In genomic region chr9:132877447-132877817, GRCh38 we compare ENCODE assay signal across 8 cellular contexts. TPM values are rescaled to one million over a fixed set of nuclear protein-coding genes. Genes with fewer than 3 reads are reported as not detected.
DNase-seq lines count a peak whose midpoint lies in the region; ATAC-seq and TF ChIP-seq lines count a peak whose summit lies in the region.

No MANE protein-coding gene starts in this region.

- no peak for TF ChIP-seq POLR2A in heart left ventricle (IDR thresholded peaks at IDR 0.05)
- TF ChIP-seq POLR2A in adrenal gland (IDR thresholded peaks at IDR 0.05): no peak

- 44 to 59% (median 46%) methylated on average over 5 to 14 of the region's 14 CpGs for WGBS in heart left ventricle, 4 donors
- WGBS in urinary bladder: 39% methylated on average over 14 of the region's 14 CpGs
- 50 to 61% (median 53%) methylated on average over 7 to 14 of the region's 14 CpGs for WGBS in adrenal gland, 4 donors

- H3K4me1 Mint-ChIP-seq in MCF 10A (ENCODE audit: insufficient read depth, unreplicated experiment) (peaks cover 4% of the 10 kb centered on the region), mesothelial cell of epicardium (peaks cover 2% of the 10 kb centered on the region)

- H3K4me3 ChIP-seq in heart left ventricle (peak overlapping the region; percentile 75 to 100 (median 95)), urinary bladder (ENCODE audit: low read depth, low read length) (peak overlapping the region; percentile 86), adrenal gland (peak overlapping the region in 2 of 4 donors; percentile 63 to 78)

- H3K27ac Mint-ChIP-seq in MCF 10A (ENCODE audit: low read depth, unreplicated experiment) (peak overlapping the region; percentile 89), mesothelial cell of epicardium (no peak overlapping the region)

- TF ChIP-seq CTCF in heart left ventricle (IDR thresholded peaks at IDR 0.05) (no peak), MCF 10A (IDR thresholded peaks at IDR 0.05; ENCODE audit: unreplicated experiment) (no peak), mesothelial cell of epicardium (IDR thresholded peaks at IDR 0.05; ENCODE audit: unreplicated experiment) (no peak), adrenal gland (IDR thresholded peaks at IDR 0.05) (no peak)

- H3K4me1 ChIP-seq in heart left ventricle (peaks cover 0 to 23% (median 5%) of the 10 kb centered on the region in 12 donors), urinary bladder (ENCODE audit: insufficient read depth) (no peaks in the 10 kb centered on the region), adrenal gland (replicated peaks in 1 of 2) (peaks cover 4 to 8% of the 10 kb centered on the region in 2 donors)

- H3K9me3 Mint-ChIP-seq in MCF 10A (ENCODE audit: unreplicated experiment) (no peaks in the 10 kb centered on the region), mesothelial cell of epicardium (no peaks in the 10 kb centered on the region)

- H3K27ac ChIP-seq in heart left ventricle: peak overlapping the region in 1 of 12 donors; percentile 82
- H3K27ac ChIP-seq in urinary bladder (ENCODE audit: low read depth): no peak overlapping the region
- no peak overlapping the region for H3K27ac ChIP-seq in adrenal gland

- intact Hi-C loops in heart left ventricle (cut with DNase I): loop anchor here in 1 of 10 donors (5.0 kb wide), 1 partner anchor 205 kb away; the partner anchor contains the start of gene GTF3C4
- intact Hi-C loops in Right ventricle myocardium inferior (cut with DNase I): no loop called here
- intact Hi-C loops in MCF 10A (cut with micrococcal nuclease): no loop called here
- intact Hi-C loops in adrenal gland (cut with DNase I): loop anchor here in 1 of 2 donors (10.0 kb wide), 1 partner anchor 203 kb away; the partner anchor contains the start of gene GTF3C4

- CTCF ChIA-PET in MCF 10A (lab: Yijun Ruan, JAX): interaction anchor here (0.6 to 0.7 kb wide), 2 partner anchors 13 to 97 kb away, joined by 3 to 4 read pairs; no protein-coding TSS in a partner anchor

- H3K4me3 Mint-ChIP-seq in MCF 10A (ENCODE audit: unreplicated experiment): peak overlapping the region; percentile 72
- H3K4me3 Mint-ChIP-seq in mesothelial cell of epicardium: peak overlapping the region; percentile 67

- H3K36me3 Mint-ChIP-seq in MCF 10A (ENCODE audit: insufficient read depth, unreplicated experiment) (peaks cover 6% of the 10 kb centered on the region), mesothelial cell of epicardium (no peaks in the 10 kb centered on the region)

- POLR2A ChIA-PET in MCF 10A (lab: Yijun Ruan, JAX): interaction anchor here (1.5 to 3.3 kb wide), 3 partner anchors 9 to 67 kb away, joined by 5 to 15 read pairs (median 6); partner anchors contain the start of gene TSC1

- H3K27me3 ChIP-seq in heart left ventricle: no peaks in the 10 kb centered on the region
- no peaks in the 10 kb centered on the region for H3K27me3 ChIP-seq in adrenal gland

- BruUV-seq in MCF 10A (replicated peaks; lab: Mats Ljungman, UMichigan): no TSS peak

- H3K27me3 Mint-ChIP-seq in MCF 10A (ENCODE audit: insufficient read depth, unreplicated experiment) (no peaks in the 10 kb centered on the region), mesothelial cell of epicardium (ENCODE audit: low read depth) (peaks cover 5% of the 10 kb centered on the region)

- no peaks in the 10 kb centered on the region for H3K36me3 ChIP-seq in heart left ventricle
- H3K36me3 ChIP-seq in urinary bladder (ENCODE audit: insufficient read depth): no peaks in the 10 kb centered on the region
- H3K36me3 ChIP-seq in adrenal gland (replicated peaks in 1 of 2): no peaks in the 10 kb centered on the region

- DNase-seq in heart left ventricle (no peak), Right ventricle myocardium inferior (ENCODE audit: missing footprints) (no peak), MCF 10A (ENCODE audit: unreplicated experiment) (no peak), mesothelial cell of epicardium (ENCODE audit: low spot score in 2 of 2, unreplicated experiment in 2 of 2) (no peak), COLO668 (lab: John Stamatoyannopoulos, UW; ENCODE audit: unreplicated experiment) (no peak), adrenal gland (no peak), NCI-H2171 (lab: John Stamatoyannopoulos, UW) (no peak)

- H3K9me3 ChIP-seq in heart left ventricle (no peaks in the 10 kb centered on the region), adrenal gland (replicated peaks in 1 of 3) (no peaks in the 10 kb centered on the region)

- ATAC-seq in heart left ventricle (no peak), Right ventricle myocardium inferior (no peak)

RNA-seq across cellular contexts. Expression of gene AK8, which starts 0.7 kb away (rescaled TPM):
- total RNA-seq in heart left ventricle (1 to 10 TPM in 1 of 9 donors, under 1 TPM in 1, not detected in 7; 0.61 to 1.4 TPM), Right ventricle myocardium inferior (not detected), MCF 10A (2022) (0.42 and 1.1 TPM in 2 replicates), mesothelial cell of epicardium (1.5 to 2.1 TPM (median 2.0 TPM) in 3 replicates), urinary bladder (1.0 TPM), adrenal gland (1 to 10 TPM in 6 of 8 donors, under 1 TPM in 2; 0.69 to 6.0 (median 1.5) TPM)
- polyA plus RNA-seq in heart left ventricle (not detected), urinary bladder (1.1 TPM), adrenal gland (1 to 10 TPM; 1.3 to 2.0 (median 1.4) TPM)

RNA-seq across cellular contexts. Expression of gene SPACA9, which starts 1.3 kb away (rescaled TPM):
- 1 to 10 TPM; 2.3 to 6.9 (median 4.6) TPM for total RNA-seq in heart left ventricle
- 1 to 10 TPM; 1.6 to 4.6 TPM for polyA plus RNA-seq in heart left ventricle
- 4.0 TPM for total RNA-seq in Right ventricle myocardium inferior
- 4.4 and 8.0 TPM in 2 replicates for total RNA-seq in MCF 10A (2022)
- total RNA-seq in mesothelial cell of epicardium: 5.5 to 5.8 TPM (median 5.7 TPM) in 3 replicates
- total RNA-seq in urinary bladder: 2.5 TPM
- 6.6 TPM for polyA plus RNA-seq in urinary bladder
- 10 to 100 TPM in 4 of 8 donors, 1 to 10 TPM in 4; 4.1 to 13.5 (median 9.4) TPM for total RNA-seq in adrenal gland
- 10 to 100 TPM in 2 of 3 donors, 1 to 10 TPM in 1; 9.1 to 16.6 (median 14.2) TPM for polyA plus RNA-seq in adrenal gland
